1 cellular context compared by ENCODE assay signal in genomic region chr22:42856865-42857704, GRCh38.
TF ChIP-seq lines count a peak whose summit lies in the region.

TSS of gene ARFGAP3 (minus strand) at chr22:42857273. CDS start at chr22:42857182, 91 bp downstream.

TF ChIP-seq in HEK293, 187 proteins besides CTCF, POLR2A, EP300 and RAD21 (continued from another document and continues in another):
- TF ChIP-seq ZBTB49 (tag by site-specific recombination; IDR thresholded peaks at IDR 0.05; ENCODE audit: low read depth), result no peak
- TF ChIP-seq ZNF510 (tag by site-specific recombination; IDR thresholded peaks at IDR 0.05; ENCODE audit: insufficient replicate concordance), result no peak
- TF ChIP-seq ZNF623 (tag by site-specific recombination; IDR thresholded peaks at IDR 0.05), result no peak
- 0 out of 2 replicates have a peak, but pooled peaks have one; percentile 7 for TF ChIP-seq ZNF596 (tag by site-specific recombination; IDR thresholded peaks at IDR 0.05)
- no peak for TF ChIP-seq ZBTB6 (tag by site-specific recombination; IDR thresholded peaks at IDR 0.05)
- TF ChIP-seq PBX3 (CRISPR knock-in tag; IDR thresholded peaks at IDR 0.05), result peak; percentile 56; the same call in 1 of the 2 replicates
- no peak for TF ChIP-seq ZNF18 (tag by site-specific recombination; IDR thresholded peaks at IDR 0.05)
- TF ChIP-seq REST (tag by site-specific recombination; IDR thresholded peaks at IDR 0.05), result no peak
- TF ChIP-seq ZNF350 (tag by site-specific recombination; IDR thresholded peaks at IDR 0.05), result no peak
- TF ChIP-seq ZNF629 (tag by site-specific recombination; IDR thresholded peaks at IDR 0.05), result peak; percentile 14; the same call in 1 of the 2 replicates
- TF ChIP-seq ZNF792 (tag by site-specific recombination; IDR thresholded peaks at IDR 0.05), result no peak
- TF ChIP-seq ZNF155 (tag by site-specific recombination; IDR thresholded peaks at IDR 0.05), result no peak
- peak; percentile 50; the same call in 1 of the 2 replicates for TF ChIP-seq KLF17 (tag by site-specific recombination; IDR thresholded peaks at IDR 0.05)
- peak; percentile 28; the same call in 1 of the 2 replicates for TF ChIP-seq ZNF530 (tag by site-specific recombination; IDR thresholded peaks at IDR 0.05; ENCODE audit: low read depth)
- no peak for TF ChIP-seq IKZF3 (tag by site-specific recombination; IDR thresholded peaks at IDR 0.05)
- peak; percentile 42; the same call in 1 of the 2 replicates for TF ChIP-seq KLF16 (tag by site-specific recombination; IDR thresholded peaks at IDR 0.05)
- TF ChIP-seq GFI1B (tag by site-specific recombination; IDR thresholded peaks at IDR 0.05), result no peak
- peak; percentile 86 for TF ChIP-seq ZNF335 (tag by site-specific recombination; conservative IDR thresholded peaks at IDR 0.05)
- no peak for TF ChIP-seq ZNF184 (tag by site-specific recombination; IDR thresholded peaks at IDR 0.05)
- TF ChIP-seq MEIS1 (CRISPR knock-in tag; IDR thresholded peaks at IDR 0.05; ENCODE audit: borderline replicate concordance), result no peak
- TF ChIP-seq ZNF280D (tag by site-specific recombination; IDR thresholded peaks at IDR 0.05), result peak; percentile 73; the same call in 1 of the 2 replicates
- TF ChIP-seq ZNF324 (tag by site-specific recombination; IDR thresholded peaks at IDR 0.05), result peak; percentile 79; the same call in 1 of the 2 replicates
- TF ChIP-seq ZBTB21 (tag by site-specific recombination; IDR thresholded peaks at IDR 0.05), result no peak
- TF ChIP-seq FEZF1 (tag by site-specific recombination; IDR thresholded peaks at IDR 0.05), result no peak
- peak; percentile 30; the same call in 1 of the 2 replicates for TF ChIP-seq ZNF610 (tag by site-specific recombination; IDR thresholded peaks at IDR 0.05; ENCODE audit: borderline replicate concordance)
- TF ChIP-seq, protein P1, sequence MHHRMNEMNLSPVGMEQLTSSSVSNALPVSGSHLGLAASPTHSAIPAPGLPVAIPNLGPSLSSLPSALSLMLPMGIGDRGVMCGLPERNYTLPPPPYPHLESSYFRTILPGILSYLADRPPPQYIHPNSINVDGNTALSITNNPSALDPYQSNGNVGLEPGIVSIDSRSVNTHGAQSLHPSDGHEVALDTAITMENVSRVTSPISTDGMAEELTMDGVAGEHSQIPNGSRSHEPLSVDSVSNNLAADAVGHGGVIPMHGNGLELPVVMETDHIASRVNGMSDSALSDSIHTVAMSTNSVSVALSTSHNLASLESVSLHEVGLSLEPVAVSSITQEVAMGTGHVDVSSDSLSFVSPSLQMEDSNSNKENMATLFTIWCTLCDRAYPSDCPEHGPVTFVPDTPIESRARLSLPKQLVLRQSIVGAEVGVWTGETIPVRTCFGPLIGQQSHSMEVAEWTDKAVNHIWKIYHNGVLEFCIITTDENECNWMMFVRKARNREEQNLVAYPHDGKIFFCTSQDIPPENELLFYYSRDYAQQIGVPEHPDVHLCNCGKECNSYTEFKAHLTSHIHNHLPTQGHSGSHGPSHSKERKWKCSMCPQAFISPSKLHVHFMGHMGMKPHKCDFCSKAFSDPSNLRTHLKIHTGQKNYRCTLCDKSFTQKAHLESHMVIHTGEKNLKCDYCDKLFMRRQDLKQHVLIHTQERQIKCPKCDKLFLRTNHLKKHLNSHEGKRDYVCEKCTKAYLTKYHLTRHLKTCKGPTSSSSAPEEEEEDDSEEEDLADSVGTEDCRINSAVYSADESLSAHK (tag by site-specific recombination; IDR thresholded peaks at IDR 0.05), result no peak
- 0 out of 2 replicates have a peak, but pooled peaks have one; percentile 59 for TF ChIP-seq ZNF645 (tag by site-specific recombination; IDR thresholded peaks at IDR 0.05)
- TF ChIP-seq ZNF341 (tag by site-specific recombination; IDR thresholded peaks at IDR 0.05; ENCODE audit: low read depth), result no peak
- 0 out of 2 replicates have a peak, but pooled peaks have one; percentile 13 for TF ChIP-seq ZNF518A (tag by site-specific recombination; conservative IDR thresholded peaks at IDR 0.05; ENCODE audit: low read depth)
